13 cellular contexts compared by ENCODE assay signal in genomic region chr3:23743141-23743784, GRCh38.
A peak's percentile ranks its signal among the peaks of the same experiment; 100 is the strongest.
DNase-seq lines count a peak whose midpoint lies in the region; ATAC-seq, FAIRE-seq and TF ChIP-seq lines count a peak whose summit lies in the region.
"Had no signal": no experiment of that assay in that cellular context is flagged by ENCODE, and none has a peak within 500 bp of the region (broad histone marks: within the 10 kb centered on the region; RNA-seq: fewer than 3 reads in every experiment).

No MANE protein-coding gene starts in this region.

- in situ Hi-C loops in mammary epithelial cell (cut with MboI; ENCODE audit: low sequenced_read_pairs in 2 of 2), result no loop called here
- in situ Hi-C loops in HepG2 (cut with HindIII; ENCODE audit: extremely low pct_ligation_motif_present, low pct_unique_long_range_greater_than_20kb), result no loop called here

- POLR2A ChIA-PET in MCF 10A (lab: Yijun Ruan, JAX) (no interaction called here), HepG2 (lab: Yijun Ruan, JAX) (no interaction called here)

- H3K27me3 Mint-ChIP-seq in MCF 10A (ENCODE audit: insufficient read depth, unreplicated experiment), result no peaks in the 10 kb centered on the region
- peaks cover 28% of the 10 kb centered on the region for H3K27me3 Mint-ChIP-seq in astrocyte (ENCODE audit: low read depth, unreplicated experiment)
- H3K27me3 Mint-ChIP-seq: central memory CD8-positive, alpha-beta T cell had no signal

- H3K9ac ChIP-seq in mammary epithelial cell (ENCODE audit: insufficient read depth, low read length), result no peak overlapping the region
- H3K9ac ChIP-seq in astrocyte (ENCODE audit: low read length), result no peak overlapping the region
- no peak overlapping the region for H3K9ac ChIP-seq in HepG2 (ENCODE audit: insufficient read depth, low read depth, low read length)

- DNase-seq in mammary epithelial cell (no peak), MCF 10A (ENCODE audit: unreplicated experiment) (no peak), astrocyte (ENCODE audit: low read depth) (no peak), HepG2 (ENCODE audit: low spot score) (no peak), HuH-7 (ENCODE audit: low spot score) (no peak), stomach (no peak), H4 (ENCODE audit: low spot score) (no peak)
- DNase-seq in stimulated activated CD4-positive, alpha-beta T cell treated with anti-CD3 and anti-CD28 coated beads, Interleukin-12 subunit alpha, Interleukin-12 subunit beta, amount 100 ng/mL, for 4 hours, result no peak
- DNase-seq: activated CD4-positive, alpha-beta T cell treated with anti-CD3 and anti-CD28 coated beads for 36 hours; activated naive CD8-positive, alpha-beta T cell treated with anti-CD3 and anti-CD28 coated beads, Interleukin-2, amount 10 ng/mL, durations not matched to agents 7 days and 5 days; NCI-H510A had no signal

- intact Hi-C loops in mammary epithelial cell (cut with micrococcal nuclease) (no loop called here), MCF 10A (cut with micrococcal nuclease) (loop anchor here (5.0 kb wide), 1 partner anchor 91 kb away; no protein-coding TSS in a partner anchor), HepG2 (cut with micrococcal nuclease; ENCODE audit: unreplicated experiment) (no loop called here), stomach (cut with DNase I; ENCODE audit: low total_unique reads) (no loop called here)

- TF ChIP-seq EP300 in HepG2 (IDR thresholded peaks at IDR 0.05; ENCODE audit: low read depth in 2 of 2, low read length in 2 of 2) (no peak), HepG2 (CRISPR knock-in tag; IDR thresholded peaks at IDR 0.05; ENCODE audit: borderline replicate concordance) (no peak), stomach (IDR thresholded peaks at IDR 0.05) (no peak)

- H3K27me3 ChIP-seq in mammary epithelial cell (ENCODE audit: insufficient read depth, low read length) (no peaks in the 10 kb centered on the region), astrocyte (ENCODE audit: insufficient read depth, low read length) (peaks cover 10% of the 10 kb centered on the region), HepG2 (ENCODE audit: control insufficient read depth in 1 of 2, insufficient read depth in 2 of 2, low read length in 2 of 2) (peaks cover 1 to 40% of the 10 kb centered on the region in 2 experiments), stomach (peaks cover 0 to 9% (median 0%) of the 10 kb centered on the region in 3 donors)

- no peaks in the 10 kb centered on the region for H3K9me3 Mint-ChIP-seq in MCF 10A (ENCODE audit: unreplicated experiment)
- no peaks in the 10 kb centered on the region for H3K9me3 Mint-ChIP-seq in astrocyte (ENCODE audit: unreplicated experiment)
- H3K9me3 Mint-ChIP-seq: activated naive CD8-positive, alpha-beta T cell treated with anti-CD3 and anti-CD28 coated beads, Interleukin-2, amount 10 ng/mL, durations not matched to agents 7 days and 5 days; central memory CD8-positive, alpha-beta T cell had no signal

- H3K4me2 ChIP-seq in mammary epithelial cell (ENCODE audit: insufficient read depth, low read depth, low read length) (no peak overlapping the region), astrocyte (ENCODE audit: low read length) (peak overlapping the region; percentile 45), HepG2 (ENCODE audit: low read depth, low read length) (no peak overlapping the region)

- H3K36me3 ChIP-seq in mammary epithelial cell (ENCODE audit: insufficient read depth, low read length) (no peaks in the 10 kb centered on the region), astrocyte (ENCODE audit: insufficient read depth, low read length) (no peaks in the 10 kb centered on the region), HepG2 (replicated peaks in 1 of 2; ENCODE audit: control insufficient read depth in 1 of 2, insufficient read depth in 2 of 2, low read length in 2 of 2) (no peaks in the 10 kb centered on the region), stomach (no peaks in the 10 kb centered on the region)

- H2AFZ ChIP-seq in mammary epithelial cell (ENCODE audit: low read depth, low read length) (peak overlapping the region; percentile 35), astrocyte (ENCODE audit: low read depth, low read length) (no peak overlapping the region), HepG2 (ENCODE audit: low read length) (no peak overlapping the region)

- H3K27ac ChIP-seq in mammary epithelial cell (ENCODE audit: insufficient read depth, low read depth, low read length) (no peak overlapping the region), astrocyte (ENCODE audit: low read depth, low read length) (no peak overlapping the region), HepG2 (ENCODE audit: extremely low read length, insufficient read depth, low read length) (no peak overlapping the region), stomach (no peak overlapping the region)

- BruUV-seq in mammary epithelial cell (replicated peaks; lab: Mats Ljungman, UMichigan) (no TSS peak), MCF 10A (replicated peaks; lab: Mats Ljungman, UMichigan) (no TSS peak), HepG2 (replicated peaks; lab: Mats Ljungman, UMichigan) (no TSS peak)

- no peak for TF ChIP-seq CTCF in mammary epithelial cell (conservative IDR thresholded peaks at IDR 0.05 in 1 of 2, IDR thresholded peaks at IDR 0.05 in 1 of 2; ENCODE audit: extremely low read depth in 1 of 2, insufficient read depth in 1 of 2, low read depth in 1 of 2, low read length in 2 of 2)
- no peak for TF ChIP-seq CTCF in MCF 10A (IDR thresholded peaks at IDR 0.05; ENCODE audit: unreplicated experiment)
- no peak for TF ChIP-seq CTCF in astrocyte (IDR thresholded peaks at IDR 0.05; ENCODE audit: insufficient read depth, low read depth, low read length)
- no peak for TF ChIP-seq CTCF in HepG2 (CRISPR knock-in tag; IDR thresholded peaks at IDR 0.05)
- no peak for TF ChIP-seq CTCF in stomach (IDR thresholded peaks at IDR 0.05)

- no peaks in the 10 kb centered on the region for H3K9me3 ChIP-seq in mammary epithelial cell (replicated peaks; ENCODE audit: insufficient read depth, low read length)
- no peaks in the 10 kb centered on the region for H3K9me3 ChIP-seq in astrocyte (ENCODE audit: insufficient read depth, low read depth, low read length)
- H3K9me3 ChIP-seq in HepG2 (ENCODE audit: low read length), result no peaks in the 10 kb centered on the region
- H3K9me3 ChIP-seq in stomach, result no peaks in the 10 kb centered on the region

- H3K79me2 ChIP-seq in mammary epithelial cell (ENCODE audit: insufficient read depth, low read length) (no peaks in the 10 kb centered on the region), astrocyte (ENCODE audit: insufficient read depth, low read length) (no peaks in the 10 kb centered on the region), HepG2 (ENCODE audit: insufficient read depth, low read length) (no peaks in the 10 kb centered on the region)

- H3K4me3 Mint-ChIP-seq in MCF 10A (ENCODE audit: unreplicated experiment), result no peak overlapping the region
- H3K4me3 Mint-ChIP-seq in astrocyte (ENCODE audit: unreplicated experiment), result no peak overlapping the region
- H3K4me3 Mint-ChIP-seq: activated CD4-positive, alpha-beta T cell treated with anti-CD3 and anti-CD28 coated beads for 36 hours; activated naive CD8-positive, alpha-beta T cell treated with anti-CD3 and anti-CD28 coated beads, Interleukin-2, amount 10 ng/mL, durations not matched to agents 7 days and 5 days; central memory CD8-positive, alpha-beta T cell had no signal

- WGBS in mammary epithelial cell (ENCODE audit: low coverage, missing lambda C conversion rate), result 48% methylated on average over 18 of the region's 24 CpGs
- 38% methylated on average over 12 of the region's 24 CpGs for WGBS in HepG2 (ENCODE audit: low lambda C conversion rate)
- 25 to 48% (median 32%) methylated on average over 23 to 24 of the region's 24 CpGs for WGBS in stomach, 5 donors

- no peak overlapping the region for H3K27ac Mint-ChIP-seq in MCF 10A (ENCODE audit: low read depth, unreplicated experiment)
- H3K27ac Mint-ChIP-seq in astrocyte (ENCODE audit: unreplicated experiment), result no peak overlapping the region
- H3K27ac Mint-ChIP-seq: activated CD4-positive, alpha-beta T cell treated with anti-CD3 and anti-CD28 coated beads for 36 hours; activated naive CD8-positive, alpha-beta T cell treated with anti-CD3 and anti-CD28 coated beads, Interleukin-2, amount 10 ng/mL, durations not matched to agents 7 days and 5 days had no signal

- peaks cover 38% of the 10 kb centered on the region for H3K4me1 ChIP-seq in mammary epithelial cell (ENCODE audit: insufficient read depth, low read length)
- H3K4me1 ChIP-seq in astrocyte (ENCODE audit: insufficient read depth, low read length), result peaks cover 20% of the 10 kb centered on the region
- no peaks in the 10 kb centered on the region for H3K4me1 ChIP-seq in HepG2 (ENCODE audit: insufficient read depth, low read length)
- peaks cover 4 to 43% (median 33%) of the 10 kb centered on the region in 4 donors for H3K4me1 ChIP-seq in stomach

- CTCF ChIA-PET in mammary epithelial cell (lab: Charles Lee; ENCODE audit: low non-redundant PET), result no interaction called here
- CTCF ChIA-PET in MCF 10A (lab: Yijun Ruan, JAX), result interaction anchor here (0.5 kb wide), 1 partner anchor 33 kb away, joined by 3 read pairs; no protein-coding TSS in a partner anchor
- CTCF ChIA-PET in HepG2 (lab: Yijun Ruan, JAX; ENCODE audit: low intra/inter-chr PET ratio, low total read pairs), result no interaction called here

- no peaks in the 10 kb centered on the region for H4K20me1 ChIP-seq in mammary epithelial cell (ENCODE audit: insufficient read depth, low read length)
- no peaks in the 10 kb centered on the region for H4K20me1 ChIP-seq in astrocyte (ENCODE audit: insufficient read depth, low read length)
- no peaks in the 10 kb centered on the region for H4K20me1 ChIP-seq in HepG2 (ENCODE audit: insufficient read depth, low read length)

- no peak for TF ChIP-seq RAD21 in HepG2 (CRISPR knock-in tag; IDR thresholded peaks at IDR 0.05)

- ATAC-seq in HepG2, result peak; percentile 31; the same call in 1 of the 3 replicates
- ATAC-seq: activated CD4-positive, alpha-beta T cell treated with anti-CD3 and anti-CD28 coated beads for 36 hours had no signal

- dilution Hi-C loops in mammary epithelial cell (cut with HindIII; ENCODE audit: low sequenced_read_pairs), result no loop called here

- FAIRE-seq in astrocyte (lab: Jason Lieb, UNC), result no peak
- no peak for FAIRE-seq in HepG2 (lab: Jason Lieb, UNC)

- peaks cover 4% of the 10 kb centered on the region for H3K36me3 Mint-ChIP-seq in MCF 10A (ENCODE audit: insufficient read depth, unreplicated experiment)
- H3K36me3 Mint-ChIP-seq in astrocyte (ENCODE audit: low read depth, unreplicated experiment), result no peaks in the 10 kb centered on the region
- H3K36me3 Mint-ChIP-seq: activated naive CD8-positive, alpha-beta T cell treated with anti-CD3 and anti-CD28 coated beads, Interleukin-2, amount 10 ng/mL, durations not matched to agents 7 days and 5 days had no signal

- TF ChIP-seq POLR2A in HepG2 (IDR thresholded peaks at IDR 0.05; ENCODE audit: insufficient read depth in 1 of 2, low read depth in 2 of 2, low read length in 2 of 2), result no peak
- TF ChIP-seq POLR2A in stomach (IDR thresholded peaks at IDR 0.05), result no peak

- H3K4me1 Mint-ChIP-seq in MCF 10A (ENCODE audit: insufficient read depth, unreplicated experiment) (peaks cover 32% of the 10 kb centered on the region), astrocyte (ENCODE audit: low read depth, unreplicated experiment) (peaks cover 17% of the 10 kb centered on the region)

- H3K4me3 ChIP-seq in mammary epithelial cell (replicated peaks in 1 of 3; ENCODE audit: insufficient read depth in 1 of 3, low read depth in 2 of 3, low read length in 3 of 3), result no peak overlapping the region
- no peak overlapping the region for H3K4me3 ChIP-seq in astrocyte (ENCODE audit: insufficient read depth, low read depth, low read length)
- H3K4me3 ChIP-seq in HepG2 (replicated peaks in 1 of 3; ENCODE audit: insufficient read depth in 1 of 3, low read depth in 2 of 3, low read length in 3 of 3), result no peak overlapping the region
- peak overlapping the region in 1 of 4 donors; percentile 4 for H3K4me3 ChIP-seq in stomach
- H3K4me3 ChIP-seq: lung had no signal
